In genomic region chr11:125264091-125265022, GRCh38 we compare ENCODE assay signal across 15 cellular contexts.
DNase-seq lines count a peak whose midpoint lies in the region; ATAC-seq, FAIRE-seq and TF ChIP-seq lines count a peak whose summit lies in the region.
"Had no signal": no experiment of that assay in that cellular context is flagged by ENCODE, and none has a peak within 500 bp of the region (broad histone marks: within the 10 kb centered on the region; RNA-seq: fewer than 3 reads in every experiment).

No MANE protein-coding gene starts in this region.

- H3K27me3 ChIP-seq in adrenal gland, result no peaks in the 10 kb centered on the region
- H3K27me3 ChIP-seq in lower lobe of right lung (ENCODE audit: low read depth), result peaks cover 24% of the 10 kb centered on the region
- H3K27me3 ChIP-seq in spleen (replicated peaks in 1 of 7), result peaks cover 0 to 66% (median 9%) of the 10 kb centered on the region in 7 donors
- H3K27me3 ChIP-seq: MG63 had no signal

- DNase-seq in adrenal gland (no peak), lower lobe of right lung (no peak), spleen (no peak), glutamatergic neuron (no peak), natural killer cell (no peak), GM12891 (ENCODE audit: insufficient read length, low spot score) (no peak)
- DNase-seq: activated CD4-positive, alpha-beta T cell treated with anti-CD3 and anti-CD28 coated beads, Interleukin-2, amount 10 ng/mL, durations not matched to agents 7 days and 5 days; activated T-cell treated with anti-CD3 and anti-CD28 coated beads, Interleukin-2, amount 50 U/mL, for 4 hours; CD8-positive, alpha-beta T cell; stimulated activated CD4-positive, alpha-beta T cell treated with anti-CD3 and anti-CD28 coated beads, Interleukin-4, amount 100 ng/mL, for 24 hours had no signal

- H3K27ac Mint-ChIP-seq in glutamatergic neuron (ENCODE audit: unreplicated experiment) (no peak overlapping the region), natural killer cell (no peak overlapping the region)
- H3K27ac Mint-ChIP-seq: activated CD4-positive, alpha-beta T cell treated with anti-CD3 and anti-CD28 coated beads, Interleukin-2, amount 10 ng/mL, durations not matched to agents 7 days and 5 days; CD8-positive, alpha-beta T cell; dendritic cell treated with granulocyte-macrophage colony-stimulating factor and Interleukin-4, amounts not matched to agents 40 ng/mL and 50 ng/mL, for 4 days had no signal

- ATAC-seq in HG02852 (IDR thresholded peaks at IDR 0.05; ENCODE audit: unreplicated experiment), result peak; percentile 14
- ATAC-seq in lower lobe of right lung, result no peak
- no peak for ATAC-seq in GM18498 (IDR thresholded peaks at IDR 0.05; ENCODE audit: unreplicated experiment)
- no peak for ATAC-seq in natural killer cell
- ATAC-seq: activated T-cell treated with anti-CD3 and anti-CD28 coated beads, Interleukin-2, amount 50 U/mL, for 4 hours; CD8-positive, alpha-beta T cell had no signal

- H3K27ac ChIP-seq in adrenal gland, result peak overlapping the region in 3 of 5 donors; percentile 44 to 72 (median 49)
- H3K27ac ChIP-seq in lower lobe of right lung, result peak overlapping the region; percentile 49
- peak overlapping the region in 6 of 8 donors; percentile 39 to 73 (median 58) for H3K27ac ChIP-seq in spleen
- H3K27ac ChIP-seq: HL-60 had no signal

- no peak for TF ChIP-seq POLR2A in adrenal gland (IDR thresholded peaks at IDR 0.05)
- no peak for TF ChIP-seq POLR2A in spleen (IDR thresholded peaks at IDR 0.05)
- TF ChIP-seq POLR2A in GM12891 (IDR thresholded peaks at IDR 0.05; ENCODE audit: low read depth, low read length), result no peak

- 81 to 90% (median 87%) methylated on average over 11 to 14 of the region's 14 CpGs for WGBS in adrenal gland, 4 donors
- 71 to 85% (median 81%) methylated on average over 14 of the region's 14 CpGs for WGBS in spleen, 5 donors

- H3K27me3 Mint-ChIP-seq in glutamatergic neuron (ENCODE audit: unreplicated experiment) (peaks cover 17% of the 10 kb centered on the region), natural killer cell (ENCODE audit: low read depth in 2 of 2) (peaks cover 28 to 33% of the 10 kb centered on the region in 2 donors)

- H3K36me3 Mint-ChIP-seq in glutamatergic neuron (ENCODE audit: unreplicated experiment) (no peaks in the 10 kb centered on the region), natural killer cell (no peaks in the 10 kb centered on the region)
- H3K36me3 Mint-ChIP-seq: CD8-positive, alpha-beta T cell had no signal

- H3K9me3 Mint-ChIP-seq in glutamatergic neuron (ENCODE audit: unreplicated experiment) (peaks cover 6% of the 10 kb centered on the region), natural killer cell (no peaks in the 10 kb centered on the region)
- H3K9me3 Mint-ChIP-seq: activated CD4-positive, alpha-beta T cell treated with anti-CD3 and anti-CD28 coated beads, Interleukin-2, amount 10 ng/mL, durations not matched to agents 7 days and 5 days; activated T-cell treated with anti-CD3 and anti-CD28 coated beads, Interleukin-2, amount 50 U/mL, for 4 hours; CD8-positive, alpha-beta T cell; dendritic cell treated with granulocyte-macrophage colony-stimulating factor and Interleukin-4, amounts not matched to agents 40 ng/mL and 50 ng/mL, for 4 days had no signal

- peaks cover 0 to 8% of the 10 kb centered on the region in 2 donors for H3K4me1 ChIP-seq in adrenal gland (replicated peaks in 1 of 2)
- H3K4me1 ChIP-seq in lower lobe of right lung, result no peaks in the 10 kb centered on the region
- H3K4me1 ChIP-seq in spleen, result peaks cover 0 to 28% (median 12%) of the 10 kb centered on the region in 6 donors

- intact Hi-C loops in adrenal gland (cut with DNase I), result no loop called here
- intact Hi-C loops in lower lobe of right lung (cut with DNase I), result no loop called here
- intact Hi-C loops in spleen (cut with DNase I; ENCODE audit: low total_unique reads), result no loop called here
- intact Hi-C loops in natural killer cell (cut with micrococcal nuclease), result no loop called here

- H3K4me3 Mint-ChIP-seq in glutamatergic neuron (ENCODE audit: unreplicated experiment), result no peak overlapping the region
- no peak overlapping the region for H3K4me3 Mint-ChIP-seq in natural killer cell
- H3K4me3 Mint-ChIP-seq: activated CD4-positive, alpha-beta T cell treated with anti-CD3 and anti-CD28 coated beads, Interleukin-2, amount 10 ng/mL, durations not matched to agents 7 days and 5 days; activated T-cell treated with anti-CD3 and anti-CD28 coated beads, Interleukin-2, amount 50 U/mL, for 4 hours; CD8-positive, alpha-beta T cell; dendritic cell treated with granulocyte-macrophage colony-stimulating factor and Interleukin-4, amounts not matched to agents 40 ng/mL and 50 ng/mL, for 4 days had no signal

- no peak for FAIRE-seq in GM12891 (lab: Jason Lieb, UNC)

- no peak for TF ChIP-seq CTCF in adrenal gland (IDR thresholded peaks at IDR 0.05)
- no peak for TF ChIP-seq CTCF in lower lobe of right lung (IDR thresholded peaks at IDR 0.05)
- TF ChIP-seq CTCF in spleen (IDR thresholded peaks at IDR 0.05 in 8 of 11, conservative IDR thresholded peaks at IDR 0.05 in 3 of 11), result no peak
- no peak for TF ChIP-seq CTCF in glutamatergic neuron (IDR thresholded peaks at IDR 0.05; ENCODE audit: partially characterized antibody, unreplicated experiment)
- no peak for TF ChIP-seq CTCF in natural killer cell (IDR thresholded peaks at IDR 0.05)

- peaks cover 24% of the 10 kb centered on the region for H3K4me1 Mint-ChIP-seq in glutamatergic neuron (ENCODE audit: low read depth, unreplicated experiment)
- peaks cover 0 to 5% of the 10 kb centered on the region in 2 donors for H3K4me1 Mint-ChIP-seq in natural killer cell
- H3K4me1 Mint-ChIP-seq: activated CD4-positive, alpha-beta T cell treated with anti-CD3 and anti-CD28 coated beads, Interleukin-2, amount 10 ng/mL, durations not matched to agents 7 days and 5 days had no signal

- no peaks in the 10 kb centered on the region for H3K36me3 ChIP-seq in adrenal gland (replicated peaks in 1 of 2)
- no peaks in the 10 kb centered on the region for H3K36me3 ChIP-seq in lower lobe of right lung
- no peaks in the 10 kb centered on the region for H3K36me3 ChIP-seq in spleen

- H3K4me3 ChIP-seq in adrenal gland (no peak overlapping the region), lower lobe of right lung (no peak overlapping the region), spleen (no peak overlapping the region)
- H3K4me3 ChIP-seq: MG63 had no signal

- H3K9me3 ChIP-seq in adrenal gland (replicated peaks in 1 of 3), result no peaks in the 10 kb centered on the region
- H3K9me3 ChIP-seq in lower lobe of right lung, result no peaks in the 10 kb centered on the region
- no peaks in the 10 kb centered on the region for H3K9me3 ChIP-seq in spleen
- H3K9me3 ChIP-seq: MG63 had no signal

TF ChIP-seq in GM12891, 5 proteins besides CTCF, POLR2A, EP300 and RAD21:
- TF ChIP-seq PAX5 (IDR thresholded peaks at IDR 0.05; ENCODE audit: insufficient read depth, low read length, severe bottlenecking), result no peak
- TF ChIP-seq TAF1 (IDR thresholded peaks at IDR 0.05; ENCODE audit: low read depth, low read length), result no peak
- TF ChIP-seq SPI1 (IDR thresholded peaks at IDR 0.05; ENCODE audit: low read depth, low read length), result no peak
TF ChIP-seq in GM12891: peak in this region for 0.
